ENCODE assay signal across 17 cellular contexts in the genomic region with DNA sequence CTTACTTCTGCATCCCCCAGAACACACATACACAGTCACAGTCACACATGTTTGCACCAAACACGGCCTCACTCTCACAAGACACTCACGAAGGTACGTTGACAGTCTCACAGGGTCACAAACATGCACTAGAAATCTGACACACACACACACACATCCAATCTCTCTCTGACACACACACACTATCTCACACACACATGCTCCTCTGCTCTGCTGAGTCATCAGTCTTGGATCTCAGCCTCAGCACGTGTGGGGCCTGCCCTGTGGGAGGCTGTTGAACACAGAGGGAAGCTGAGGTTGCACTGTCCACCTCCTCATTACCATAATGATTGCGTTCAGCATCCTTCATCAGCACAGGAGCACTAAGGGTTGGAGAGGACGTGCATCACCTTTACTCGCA.
DNase-seq lines count a peak whose midpoint lies in the region; ATAC-seq and TF ChIP-seq lines count a peak whose summit lies in the region.
"Had no signal": no experiment of that assay in that cellular context is flagged by ENCODE, and none has a peak within 500 bp of the region (broad histone marks: within the 10 kb centered on the region; RNA-seq: fewer than 3 reads in every experiment).

No MANE protein-coding gene starts in this region.

- no peaks in the 10 kb centered on the region for H3F3A ChIP-seq in PC-9 (ENCODE audit: insufficient read depth, low read depth)

- H3K36me3 Mint-ChIP-seq in T-cell = no peaks in the 10 kb centered on the region
- H3K36me3 Mint-ChIP-seq: naive thymus-derived CD8-positive, alpha-beta T cell had no signal

- peaks cover 0 to 5% (median 0%) of the 10 kb centered on the region in 3 donors for H3K9me3 Mint-ChIP-seq in T-cell
- H3K9me3 Mint-ChIP-seq: naive thymus-derived CD8-positive, alpha-beta T cell had no signal

- H3K27me3 Mint-ChIP-seq in T-cell = no peaks in the 10 kb centered on the region

- no peak overlapping the region for H4K12ac ChIP-seq in trophoblast cell (ENCODE audit: low read depth, low read length)

- no peak overlapping the region for H2BK12ac ChIP-seq in trophoblast cell (ENCODE audit: low read length)

- CTCF ChIA-PET in T-cell (lab: Charles Lee) (no interaction called here), PC-9 (lab: Charles Lee) (no interaction called here)

- no peak overlapping the region for H3K4ac ChIP-seq in trophoblast cell (ENCODE audit: low read depth, low read length)

- H3K9me3 ChIP-seq in osteoblast (ENCODE audit: low read depth, low read length) (no peaks in the 10 kb centered on the region), trophoblast cell (ENCODE audit: insufficient read depth, low read depth, low read length) (no peaks in the 10 kb centered on the region), PC-9 (ENCODE audit: insufficient read depth, low read depth) (no peaks in the 10 kb centered on the region)
- H3K9me3 ChIP-seq: BE2C, esophagus squamous epithelium, tibial nerve had no signal

- no peak overlapping the region for H2BK120ac ChIP-seq in trophoblast cell (ENCODE audit: insufficient read depth, low read length, poor library complexity)

- H4K91ac ChIP-seq in trophoblast cell (ENCODE audit: low read depth, low read length) = no peak overlapping the region

- no peak for ATAC-seq in T-cell (replicated peaks in 1 of 4)
- ATAC-seq in GM21723 (IDR thresholded peaks at IDR 0.05; ENCODE audit: unreplicated experiment) = no peak
- ATAC-seq: naive thymus-derived CD8-positive, alpha-beta T cell had no signal

- H4K8ac ChIP-seq in trophoblast cell (ENCODE audit: low read depth, low read length) = no peak overlapping the region

- H4K20me1 ChIP-seq in osteoblast (ENCODE audit: insufficient read depth, low read length) = no peaks in the 10 kb centered on the region
- no peaks in the 10 kb centered on the region for H4K20me1 ChIP-seq in PC-9 (ENCODE audit: insufficient read depth)

- intact Hi-C loops in PC-9 (cut with micrococcal nuclease; ENCODE audit: unreplicated experiment) = no loop called here

- H3K27ac ChIP-seq in osteoblast (ENCODE audit: low read depth, low read length) (no peak overlapping the region), trophoblast cell (ENCODE audit: low read depth, low read length) (no peak overlapping the region), PC-9 (no peak overlapping the region)
- H3K27ac ChIP-seq: esophagus squamous epithelium, tibial nerve had no signal

- H3K36me3 ChIP-seq in osteoblast (ENCODE audit: insufficient read depth, low read length) = no peaks in the 10 kb centered on the region
- no peaks in the 10 kb centered on the region for H3K36me3 ChIP-seq in trophoblast cell (ENCODE audit: control insufficient read depth in 1 of 2, insufficient read depth in 2 of 2, low read length in 2 of 2)
- H3K36me3 ChIP-seq in PC-9 (ENCODE audit: low read depth) = no peaks in the 10 kb centered on the region
- H3K36me3 ChIP-seq: BE2C, esophagus squamous epithelium, tibial nerve had no signal

- H3K79me1 ChIP-seq in trophoblast cell (ENCODE audit: low read length) = no peaks in the 10 kb centered on the region

- H2BK5ac ChIP-seq in trophoblast cell (ENCODE audit: low read depth, low read length, poor library complexity) = no peak overlapping the region

- H3K9me2 ChIP-seq in PC-9 (ENCODE audit: insufficient read depth) = no peaks in the 10 kb centered on the region

- no peak overlapping the region for H3K23ac ChIP-seq in trophoblast cell (ENCODE audit: low read length)

- H3K14ac ChIP-seq in trophoblast cell (ENCODE audit: low read length) = no peak overlapping the region

- H2AFZ ChIP-seq in osteoblast (ENCODE audit: low read length) (no peak overlapping the region), trophoblast cell (ENCODE audit: insufficient read depth, low read length, poor library complexity) (no peak overlapping the region), PC-9 (no peak overlapping the region)

- H3K9ac ChIP-seq in trophoblast cell (ENCODE audit: low read length) = no peak overlapping the region

- WGBS in trophoblast cell (ENCODE audit: extremely low coverage, insufficient coverage, insufficient read length) = no CpG with 5 or more reads among the region's 7 CpGs

- POLR2A ChIA-PET in T-cell (lab: Charles Lee) (no interaction called here), PC-9 (lab: Charles Lee; ENCODE audit: unreplicated experiment) (no interaction called here)

- no peak overlapping the region for H3K18ac ChIP-seq in trophoblast cell (ENCODE audit: low read length)

- H2AK5ac ChIP-seq in trophoblast cell (ENCODE audit: low read length) = no peak overlapping the region

- H3K4me1 ChIP-seq in osteoblast (ENCODE audit: insufficient read depth, low read length) = no peaks in the 10 kb centered on the region
- no peaks in the 10 kb centered on the region for H3K4me1 ChIP-seq in trophoblast cell (ENCODE audit: control insufficient read depth in 1 of 2, insufficient read depth in 2 of 2, low read length in 2 of 2)
- no peaks in the 10 kb centered on the region for H3K4me1 ChIP-seq in PC-9 (replicated peaks; ENCODE audit: insufficient read depth)
- H3K4me1 ChIP-seq: BE2C, esophagus squamous epithelium, tibial nerve had no signal

- no peaks in the 10 kb centered on the region for H3K4me1 Mint-ChIP-seq in T-cell
- H3K4me1 Mint-ChIP-seq: naive thymus-derived CD8-positive, alpha-beta T cell had no signal

- DNase-seq in EH (ENCODE audit: low read depth) (peak; percentile 14), M059J (ENCODE audit: low read depth) (peak; percentile 16), choroid plexus epithelial cell (ENCODE audit: low read depth) (peak; percentile 1), osteoblast (ENCODE audit: insufficient read length, low spot score, missing footprints) (peak; percentile 19), T-cell (no peak), trophoblast cell (no peak), PC-9 (no peak)
- DNase-seq: activated effector memory CD4-positive, alpha-beta T cell treated with anti-CD3 and anti-CD28 coated beads, Interleukin-2, amount 50 U/mL, for 16 hours; BE2C; dermis blood vessel endothelial cell; DMS53; esophagus squamous epithelium; naive thymus-derived CD8-positive, alpha-beta T cell; stimulated activated CD4-positive, alpha-beta T cell treated with anti-CD3 and anti-CD28 coated beads, Interleukin-2, amount 100 ng/mL, for 48 hours; SW 1271 had no signal

- no peak overlapping the region for H3K27ac Mint-ChIP-seq in T-cell
- H3K27ac Mint-ChIP-seq: naive thymus-derived CD8-positive, alpha-beta T cell had no signal

- H3K27me3 ChIP-seq in osteoblast (ENCODE audit: insufficient read depth, low read length) (no peaks in the 10 kb centered on the region), trophoblast cell (ENCODE audit: insufficient read depth, low read length) (no peaks in the 10 kb centered on the region), PC-9 (ENCODE audit: insufficient read depth, low read depth) (peaks cover 99% of the 10 kb centered on the region)
- H3K27me3 ChIP-seq: BE2C, esophagus squamous epithelium, tibial nerve had no signal

- no TSS peak for BruUV-seq in PC-9 (replicated peaks; lab: Mats Ljungman, UMichigan)

- H3K79me2 ChIP-seq in osteoblast (ENCODE audit: insufficient read depth, low read length) (no peaks in the 10 kb centered on the region), trophoblast cell (ENCODE audit: control insufficient read depth, insufficient read depth, low read length, poor library complexity) (no peaks in the 10 kb centered on the region), PC-9 (ENCODE audit: low read depth) (no peaks in the 10 kb centered on the region)

- TF ChIP-seq CTCF in choroid plexus epithelial cell (conservative IDR thresholded peaks at IDR 0.05; ENCODE audit: low read depth, low read length) = no peak
- TF ChIP-seq CTCF in osteoblast (IDR thresholded peaks at IDR 0.05; ENCODE audit: extremely low read depth, low read depth, low read length) = no peak
- TF ChIP-seq CTCF in PC-9 (conservative IDR thresholded peaks at IDR 0.05) = no peak

- H3K4me3 ChIP-seq in choroid plexus epithelial cell (ENCODE audit: low read depth, low read length) = no peak overlapping the region
- H3K4me3 ChIP-seq in osteoblast (ENCODE audit: insufficient read depth, low read length) = no peak overlapping the region
- no peak overlapping the region for H3K4me3 ChIP-seq in trophoblast cell (ENCODE audit: low read depth, low read length)
- no peak overlapping the region for H3K4me3 ChIP-seq in PC-9
- H3K4me3 ChIP-seq: esophagus squamous epithelium, tibial nerve had no signal

- H3K4me2 ChIP-seq in osteoblast (ENCODE audit: insufficient read depth, low read length) = no peak overlapping the region
- H3K4me2 ChIP-seq in trophoblast cell (ENCODE audit: low read length) = no peak overlapping the region
- no peak overlapping the region for H3K4me2 ChIP-seq in PC-9

- H3K4me3 Mint-ChIP-seq in T-cell = no peak overlapping the region
- H3K4me3 Mint-ChIP-seq: naive thymus-derived CD8-positive, alpha-beta T cell had no signal

Comparison
In these comparisons a context has a peak if more than half of its experiments do, and no peak if none do; other contexts are left out.
1. DNase-seq: peak in EH (single experiment), M059J (single experiment), choroid plexus epithelial cell (single experiment) and osteoblast (single experiment); none in T-cell (0 of 34), trophoblast cell (0 of 2) and PC-9 (0 of 2).